In genomic region chr6:123565529-123565928, GRCh38 we compare ENCODE assay signal across 17 cellular contexts.
A peak's percentile ranks its signal among the peaks of the same experiment; 100 is the strongest.
DNase-seq lines count a peak whose midpoint lies in the region; ATAC-seq and TF ChIP-seq lines count a peak whose summit lies in the region.
"Had no signal": no experiment of that assay in that cellular context is flagged by ENCODE, and none has a peak within 500 bp of the region (broad histone marks: within the 10 kb centered on the region; RNA-seq: fewer than 3 reads in every experiment).

No MANE protein-coding gene starts in this region.

- peaks cover 3% of the 10 kb centered on the region; the same call in 1 of the 2 replicates for H3K9me3 Mint-ChIP-seq in WTC11
- H3K9me3 Mint-ChIP-seq: CD8-positive, alpha-beta T cell had no signal

- no peak overlapping the region for H3K4me3 Mint-ChIP-seq in WTC11
- H3K4me3 Mint-ChIP-seq: B cell; CD8-positive, alpha-beta T cell; HFFc6 had no signal

- POLR2A ChIA-PET in WTC11 (lab: Charles Lee): no interaction called here

- H3K9me3 ChIP-seq in psoas muscle: no peaks in the 10 kb centered on the region
- H3K9me3 ChIP-seq: BLaER1 treated with 17β-estradiol and CSF1 and Interleukin-3, amounts not matched to agents 10 nM and 100 nM had no signal

- CTCF ChIA-PET in WTC11 (lab: Charles Lee): interaction anchor here (1.1 kb wide), 1 partner anchor 150 kb away, joined by 5 read pairs; no protein-coding TSS in a partner anchor

- WGBS in psoas muscle, 3 donors: 54 to 73% (median 56%) methylated on average over 10 of the region's 10 CpGs

- TF ChIP-seq CTCF in WTC11 (IDR thresholded peaks at IDR 0.05) (no peak), psoas muscle (IDR thresholded peaks at IDR 0.05) (no peak)

- H3K4me1 Mint-ChIP-seq in WTC11: peaks cover 78% of the 10 kb centered on the region
- H3K4me1 Mint-ChIP-seq: B cell had no signal

- H3K4me3 ChIP-seq in psoas muscle: no peak overlapping the region
- H3K4me3 ChIP-seq: BLaER1 treated with 17β-estradiol and CSF1 and Interleukin-3, amounts not matched to agents 10 nM and 100 nM; GM12878 had no signal

- H3K4me1 ChIP-seq in psoas muscle: peaks cover 64% of the 10 kb centered on the region
- H3K4me1 ChIP-seq: BLaER1 treated with 17β-estradiol and CSF1 and Interleukin-3, amounts not matched to agents 10 nM and 100 nM had no signal

- H3K27me3 Mint-ChIP-seq in WTC11 (ENCODE audit: low read depth): no peaks in the 10 kb centered on the region
- H3K27me3 Mint-ChIP-seq: B cell had no signal

- no peaks in the 10 kb centered on the region for H3K27me3 ChIP-seq in psoas muscle (ENCODE audit: insufficient read depth in 3 of 3, low read length in 2 of 3)
- H3K27me3 ChIP-seq: BLaER1 treated with 17β-estradiol and CSF1 and Interleukin-3, amounts not matched to agents 10 nM and 100 nM had no signal

- H3K36me3 Mint-ChIP-seq in WTC11: peaks cover 21% of the 10 kb centered on the region
- H3K36me3 Mint-ChIP-seq: CD8-positive, alpha-beta T cell had no signal

- ATAC-seq in WTC11 (0 out of 2 replicates have a peak, but pooled peaks have one; percentile 13), psoas muscle (peak in 3 of 4 donors; percentile 45 to 71 (median 70))
- ATAC-seq: CD8-positive, alpha-beta T cell; GM12878; HCT116 had no signal

- intact Hi-C loops in psoas muscle (cut with DNase I) (no loop called here), head of caudate nucleus (cut with DNase I) (no loop called here)

- H3K36me3 ChIP-seq in psoas muscle (ENCODE audit: insufficient read depth in 1 of 2, low read depth in 1 of 2): peaks cover 0 to 45% of the 10 kb centered on the region in 2 donors
- H3K36me3 ChIP-seq: BLaER1 treated with 17β-estradiol and CSF1 and Interleukin-3, amounts not matched to agents 10 nM and 100 nM had no signal

- H3K27ac Mint-ChIP-seq in WTC11: peak overlapping the region; percentile 32
- H3K27ac Mint-ChIP-seq: B cell; CD8-positive, alpha-beta T cell; HFFc6 had no signal

- DNase-seq in SHP77 (lab: John Stamatoyannopoulos, UW) (peak; percentile 4 to 27), SHP77 treated with DMSO at 0.1 percent for 48 hours (lab: John Stamatoyannopoulos, UW) (no peak), WTC11 (ENCODE audit: low spot score) (no peak), psoas muscle (no peak), head of caudate nucleus (no peak)
- no peak for DNase-seq in activated CD4-positive, alpha-beta T cell treated with anti-CD3 and anti-CD28 coated beads for 48 hours
- DNase-seq: CD8-positive, alpha-beta T cell; DMS 273 treated with DMSO at 0.1 percent for 48 hours; DMS53; DND-41; EL; HFFc6; IMR-90 had no signal

- peak overlapping the region; percentile 58 for H3K27ac ChIP-seq in psoas muscle
- H3K27ac ChIP-seq: BLaER1 treated with 17β-estradiol and CSF1 and Interleukin-3, amounts not matched to agents 10 nM and 100 nM had no signal

TF ChIP-seq in WTC11, 78 proteins besides CTCF, POLR2A, EP300 and RAD21 (continues in another document):
- TF ChIP-seq CREM (CRISPR knock-in tag; IDR thresholded peaks at IDR 0.05) (no peak), E2F1 (CRISPR knock-in tag; IDR thresholded peaks at IDR 0.05) (no peak), RORB (CRISPR knock-in tag; IDR thresholded peaks at IDR 0.05) (no peak), EMX1 (CRISPR knock-in tag; IDR thresholded peaks at IDR 0.05) (no peak), SP1 (CRISPR knock-in tag; conservative IDR thresholded peaks at IDR 0.05) (no peak), ZNF138 (CRISPR knock-in tag; conservative IDR thresholded peaks at IDR 0.05) (no peak), ZNF281 (CRISPR knock-in tag; IDR thresholded peaks at IDR 0.05) (no peak), USF1 (CRISPR knock-in tag; IDR thresholded peaks at IDR 0.05) (no peak), ZNF532 (CRISPR knock-in tag; IDR thresholded peaks at IDR 0.05; ENCODE audit: borderline replicate concordance) (no peak), NR2C2 (CRISPR knock-in tag; IDR thresholded peaks at IDR 0.05) (no peak), ATF2 (CRISPR knock-in tag; IDR thresholded peaks at IDR 0.05; ENCODE audit: borderline replicate concordance, low read depth) (no peak)

Comparison
In these comparisons a context has a peak if more than half of its experiments do, and no peak if none do; other contexts are left out.
1. DNase-seq: peak in SHP77 (2 of 2); none in SHP77 treated with DMSO at 0.1 percent for 48 hours (single experiment), WTC11 (single experiment), psoas muscle (0 of 2), head of caudate nucleus (0 of 42) and activated CD4-positive, alpha-beta T cell treated with anti-CD3 and anti-CD28 coated beads for 48 hours (single experiment).